Comparison of ENCODE assay signal across 9 cellular contexts in genomic region chr15:40291088-40291574, GRCh38. TPM values are rescaled to one million over a fixed set of nuclear protein-coding genes. Genes with fewer than 3 reads are reported as not detected.
DNase-seq lines count a peak whose midpoint lies in the region; ATAC-seq and TF ChIP-seq lines count a peak whose summit lies in the region.
"Had no signal": no experiment of that assay in that cellular context is flagged by ENCODE, and none has a peak within 500 bp of the region (broad histone marks: within the 10 kb centered on the region; RNA-seq: fewer than 3 reads in every experiment).

No MANE protein-coding gene starts in this region.

- intact Hi-C loops in thyroid gland (cut with DNase I) = no loop called here

- H3K27ac ChIP-seq in thyroid gland (no peak overlapping the region), MM.1S (ENCODE audit: low read length) (no peak overlapping the region)
- H3K27ac ChIP-seq: BLaER1 treated with 17β-estradiol and CSF1 and Interleukin-3, amounts not matched to agents 10 nM and 100 nM had no signal

- peak overlapping the region; percentile 12 for H3K4me3 ChIP-seq in astrocyte of the spinal cord (ENCODE audit: low read depth, low read length)
- H3K4me3 ChIP-seq in thyroid gland (replicated peaks in 1 of 3) = peak overlapping the region in 1 of 3 donors; percentile 16
- H3K4me3 ChIP-seq in MM.1S (ENCODE audit: low read length) = no peak overlapping the region
- H3K4me3 ChIP-seq: BLaER1 treated with 17β-estradiol and CSF1 and Interleukin-3, amounts not matched to agents 10 nM and 100 nM had no signal

- in situ Hi-C loops in astrocyte of the spinal cord (cut with HindIII; ENCODE audit: low sequenced_read_pairs) = loop anchor here (25.0 kb wide), 1 partner anchor 121 kb away; the partner anchor contains the start of gene IVD

- H3F3A ChIP-seq in MM.1S (ENCODE audit: insufficient read depth, low read length) = no peaks in the 10 kb centered on the region

- no peak overlapping the region for H2AFZ ChIP-seq in MM.1S (ENCODE audit: low read length)

- no peak for TF ChIP-seq POLR2A in thyroid gland (IDR thresholded peaks at IDR 0.05)

- no peaks in the 10 kb centered on the region for H3K9me2 ChIP-seq in MM.1S (replicated peaks; ENCODE audit: insufficient read depth, low read length)

- no peak overlapping the region for H3K9ac ChIP-seq in MM.1S (ENCODE audit: low read length)
- H3K9ac ChIP-seq: BLaER1 treated with 17β-estradiol and CSF1 and Interleukin-3, amounts not matched to agents 10 nM and 100 nM had no signal

- H3K27me3 ChIP-seq in thyroid gland (no peaks in the 10 kb centered on the region), MM.1S (replicated peaks; ENCODE audit: insufficient read depth, low read length) (peaks cover 26% of the 10 kb centered on the region; the same call in 1 of the 2 replicates)

- DNase-seq in NCI-H1417 (lab: John Stamatoyannopoulos, UW) = peak; percentile 37 to 67 (median 63)
- no peak for DNase-seq in NCI-H1417 treated with DMSO at 0.1 percent for 48 hours (lab: John Stamatoyannopoulos, UW)
- DNase-seq in astrocyte of the spinal cord (ENCODE audit: low read depth, low spot score) = peak; percentile 39
- peak; percentile 88 for DNase-seq in iPS-NIHi11 (ENCODE audit: low spot score)
- peak; percentile 72 to 73 for DNase-seq in thyroid gland
- no peak for DNase-seq in MM.1S

- no peaks in the 10 kb centered on the region for H4K20me1 ChIP-seq in MM.1S (ENCODE audit: insufficient read depth, low read length)

- WGBS in thyroid gland, 2 donors = 8 to 14% methylated on average over 10 to 36 of the region's 55 CpGs

- H3K36me3 ChIP-seq in thyroid gland (no peaks in the 10 kb centered on the region), MM.1S (replicated peaks; ENCODE audit: insufficient read depth, low read length) (no peaks in the 10 kb centered on the region)

- no peaks in the 10 kb centered on the region for H3K79me2 ChIP-seq in MM.1S (ENCODE audit: low read length)

- H3K9me3 ChIP-seq in thyroid gland (no peaks in the 10 kb centered on the region), MM.1S (replicated peaks; ENCODE audit: insufficient read depth, low read length) (no peaks in the 10 kb centered on the region)
- H3K9me3 ChIP-seq: BLaER1 treated with 17β-estradiol and CSF1 and Interleukin-3, amounts not matched to agents 10 nM and 100 nM had no signal

- no peak for ATAC-seq in HG03571 (IDR thresholded peaks at IDR 0.05; ENCODE audit: unreplicated experiment)
- ATAC-seq in GM21360 (IDR thresholded peaks at IDR 0.05; ENCODE audit: unreplicated experiment) = no peak

- TF ChIP-seq CTCF in astrocyte of the spinal cord (IDR thresholded peaks at IDR 0.05; ENCODE audit: low read depth, low read length) = no peak
- TF ChIP-seq CTCF in thyroid gland (IDR thresholded peaks at IDR 0.05) = no peak
- TF ChIP-seq CTCF in MM.1S (IDR thresholded peaks at IDR 0.05; ENCODE audit: low read length) = no peak

- H3K4me2 ChIP-seq in MM.1S (ENCODE audit: low read depth, low read length) = no peak overlapping the region

- H3K4me1 ChIP-seq in thyroid gland = peaks cover 15 to 25% of the 10 kb centered on the region in 2 donors
- no peaks in the 10 kb centered on the region for H3K4me1 ChIP-seq in MM.1S (ENCODE audit: low read length)

RNA-seq across cellular contexts. Expression of gene ANKRD63, which starts 8.3 kb away (rescaled TPM):
- total RNA-seq in thyroid gland = 1 to 10 TPM in 1 of 4 donors, not detected in 3; 2.1 TPM

RNA-seq across cellular contexts. Expression of gene PLCB2, which starts 16.6 kb away (rescaled TPM):
- total RNA-seq in thyroid gland = 1 to 10 TPM; 1.7 to 7.2 (median 4.1) TPM

RNA-seq across cellular contexts. Expression of gene INAFM2, which starts 32.4 kb away (rescaled TPM):
- 10 to 100 TPM; 47.5 to 86.9 (median 63.8) TPM for total RNA-seq in thyroid gland

RNA-seq across cellular contexts. Expression of gene CCDC9B, which starts 49.6 kb away (rescaled TPM):
- 100 to 1,000 TPM in 2 of 4 donors, 10 to 100 TPM in 2; 54.2 to 126 (median 97.5) TPM for total RNA-seq in thyroid gland

RNA-seq across cellular contexts. Expression of gene PAK6, which starts 52.3 kb away (rescaled TPM):
- total RNA-seq in thyroid gland = 10 to 100 TPM; 33.9 to 63.4 (median 43.9) TPM

Comparison
In these comparisons a context has a peak if more than half of its experiments do, and no peak if none do; other contexts are left out.
1. DNase-seq: peak in NCI-H1417 (3 of 3), astrocyte of the spinal cord (single experiment), iPS-NIHi11 (single experiment) and thyroid gland (2 of 2); none in NCI-H1417 treated with DMSO at 0.1 percent for 48 hours (single experiment) and MM.1S (single experiment).